1 cellular context compared by ENCODE assay signal in genomic region chr10:49474901-49475300, GRCh38.
TF ChIP-seq lines count a peak whose summit lies in the region.

No MANE protein-coding gene starts in this region.

TF ChIP-seq in HepG2, 621 proteins besides CTCF, POLR2A, EP300 and RAD21 (continued from another document):
- no peak for TF ChIP-seq ZNF18 (CRISPR knock-in tag; IDR thresholded peaks at IDR 0.05; ENCODE audit: insufficient replicate concordance)
- TF ChIP-seq ZNF12 (CRISPR knock-in tag; IDR thresholded peaks at IDR 0.05), result no peak
- no peak for TF ChIP-seq GFI1 (CRISPR knock-in tag; IDR thresholded peaks at IDR 0.05; ENCODE audit: borderline replicate concordance)
